15 cellular contexts compared by ENCODE assay signal in genomic region chr4:143405197-143405730, GRCh38.
DNase-seq lines count a peak whose midpoint lies in the region; ATAC-seq, FAIRE-seq and TF ChIP-seq lines count a peak whose summit lies in the region.
"Had no signal": no experiment of that assay in that cellular context is flagged by ENCODE, and none has a peak within 500 bp of the region (broad histone marks: within the 10 kb centered on the region; RNA-seq: fewer than 3 reads in every experiment).

No MANE protein-coding gene starts in this region.

- no peak for FAIRE-seq in HepG2 (lab: Jason Lieb, UNC)
- FAIRE-seq: pancreas had no signal

- intact Hi-C loops in right lobe of liver (cut with DNase I) (no loop called here), HepG2 (cut with micrococcal nuclease; ENCODE audit: unreplicated experiment) (no loop called here), vagina (cut with DNase I) (no loop called here)

- CTCF ChIA-PET in HepG2 (lab: Yijun Ruan, JAX; ENCODE audit: low intra/inter-chr PET ratio, low total read pairs) = no interaction called here

- H3K4me2 ChIP-seq in HepG2 (ENCODE audit: low read depth, low read length) = no peak overlapping the region
- H3K4me2 ChIP-seq: GM23338 had no signal

- DNase-seq in right lobe of liver (no peak), HepG2 (ENCODE audit: low spot score) (no peak), fibroblast of peridontal ligament (ENCODE audit: extremely low read depth) (peak; percentile 25), vagina (ENCODE audit: extremely low spot score in 2 of 2) (no peak), NCI-H2081 treated with DMSO at 0.1 percent for 48 hours (lab: John Stamatoyannopoulos, UW) (no peak), hepatic stellate cell (ENCODE audit: low spot score) (no peak)
- DNase-seq: activated CD4-positive, alpha-beta T cell treated with anti-CD3 and anti-CD28 coated beads for 4 hours; adrenal gland; AML-193; NCI-H1930; pancreas had no signal

- peaks cover 2% of the 10 kb centered on the region for H3K79me2 ChIP-seq in HepG2 (ENCODE audit: insufficient read depth, low read length)

- ATAC-seq in right lobe of liver = peak in 3 of 4 donors; percentile 31 to 53 (median 31)
- ATAC-seq in HepG2 = no peak
- ATAC-seq in HG03521 (IDR thresholded peaks at IDR 0.05; ENCODE audit: unreplicated experiment) = peak; percentile 24
- no peak for ATAC-seq in GM18858 (IDR thresholded peaks at IDR 0.05; ENCODE audit: unreplicated experiment)
- ATAC-seq: GM23338 had no signal

- TF ChIP-seq RAD21 in HepG2 (CRISPR knock-in tag; IDR thresholded peaks at IDR 0.05) = no peak

- no peaks in the 10 kb centered on the region; the same call in 1 of the 2 replicates for H4K20me1 ChIP-seq in HepG2 (ENCODE audit: insufficient read depth, low read length)

- no peak for TF ChIP-seq EP300 in HepG2 (IDR thresholded peaks at IDR 0.05; ENCODE audit: low read depth in 2 of 2, low read length in 2 of 2)
- no peak for TF ChIP-seq EP300 in HepG2 (CRISPR knock-in tag; IDR thresholded peaks at IDR 0.05; ENCODE audit: borderline replicate concordance)

- TF ChIP-seq CTCF in right lobe of liver (IDR thresholded peaks at IDR 0.05) (no peak), HepG2 (CRISPR knock-in tag; IDR thresholded peaks at IDR 0.05) (no peak), vagina (IDR thresholded peaks at IDR 0.05) (no peak)

- in situ Hi-C loops in HepG2 (cut with HindIII; ENCODE audit: extremely low pct_ligation_motif_present, low pct_unique_long_range_greater_than_20kb) = no loop called here

- H3K27me3 ChIP-seq in right lobe of liver (no peaks in the 10 kb centered on the region), HepG2 (ENCODE audit: control insufficient read depth in 1 of 2, insufficient read depth in 2 of 2, low read length in 2 of 2) (no peaks in the 10 kb centered on the region), vagina (no peaks in the 10 kb centered on the region)
- H3K27me3 ChIP-seq: adrenal gland, pancreas had no signal

- H3K4me3 ChIP-seq in right lobe of liver (no peak overlapping the region), HepG2 (replicated peaks in 1 of 3; ENCODE audit: insufficient read depth in 1 of 3, low read depth in 2 of 3, low read length in 3 of 3) (no peak overlapping the region), vagina (no peak overlapping the region)
- H3K4me3 ChIP-seq: adrenal gland, GM23338, pancreas had no signal

- H3K27ac ChIP-seq in right lobe of liver = peak overlapping the region in 1 of 3 donors; percentile 3
- H3K27ac ChIP-seq in HepG2 (ENCODE audit: extremely low read length, insufficient read depth, low read length) = no peak overlapping the region
- H3K27ac ChIP-seq in vagina = peak overlapping the region; percentile 37
- H3K27ac ChIP-seq: adrenal gland, HL-60, pancreas had no signal

- BruUV-seq in HepG2 (replicated peaks; lab: Mats Ljungman, UMichigan) = no TSS peak

- H2AFZ ChIP-seq in HepG2 (ENCODE audit: low read length) = no peak overlapping the region
- H2AFZ ChIP-seq: GM23338 had no signal

- no peaks in the 10 kb centered on the region for H3K36me3 ChIP-seq in right lobe of liver
- no peaks in the 10 kb centered on the region for H3K36me3 ChIP-seq in HepG2 (replicated peaks in 1 of 2; ENCODE audit: control insufficient read depth in 1 of 2, insufficient read depth in 2 of 2, low read length in 2 of 2)
- no peaks in the 10 kb centered on the region for H3K36me3 ChIP-seq in vagina
- H3K36me3 ChIP-seq: adrenal gland, pancreas had no signal

- POLR2A ChIA-PET in HepG2 (lab: Yijun Ruan, JAX) = no interaction called here

- no peak overlapping the region for H3K9ac ChIP-seq in HepG2 (ENCODE audit: insufficient read depth, low read depth, low read length)

- TF ChIP-seq POLR2A in right lobe of liver (IDR thresholded peaks at IDR 0.05) = no peak
- no peak for TF ChIP-seq POLR2A in HepG2 (IDR thresholded peaks at IDR 0.05; ENCODE audit: insufficient read depth in 1 of 2, low read depth in 2 of 2, low read length in 2 of 2)
- no peak for TF ChIP-seq POLR2A in vagina (IDR thresholded peaks at IDR 0.05)

- WGBS in right lobe of liver (ENCODE audit: insufficient coverage, low coverage, low lambda C conversion rate, missing lambda C conversion rate) = 0% methylated on average over 1 of the region's 1 CpG
- WGBS in HepG2 (ENCODE audit: low lambda C conversion rate) = 100% methylated on average over 1 of the region's 1 CpG

- H3K9me3 ChIP-seq in right lobe of liver = no peaks in the 10 kb centered on the region
- H3K9me3 ChIP-seq in HepG2 (ENCODE audit: low read length) = no peaks in the 10 kb centered on the region
- no peaks in the 10 kb centered on the region for H3K9me3 ChIP-seq in vagina
- H3K9me3 ChIP-seq: adrenal gland, pancreas had no signal

- H3K4me1 ChIP-seq in right lobe of liver (peaks cover 0 to 31% (median 11%) of the 10 kb centered on the region in 4 donors), HepG2 (ENCODE audit: insufficient read depth, low read length) (peaks cover 7% of the 10 kb centered on the region; the same call in 1 of the 2 replicates), vagina (peaks cover 65% of the 10 kb centered on the region)

TF ChIP-seq in HepG2, 621 proteins besides CTCF, POLR2A, EP300 and RAD21:
- no peak for TF ChIP-seq SIX4 (CRISPR knock-in tag; IDR thresholded peaks at IDR 0.05)
- TF ChIP-seq RBFOX2 (IDR thresholded peaks at IDR 0.05; ENCODE audit: low read depth, low read length) = no peak
- no peak for TF ChIP-seq NONO (IDR thresholded peaks at IDR 0.05)
- TF ChIP-seq NONO (CRISPR knock-in tag; conservative IDR thresholded peaks at IDR 0.05) = no peak
- TF ChIP-seq MAFF (IDR thresholded peaks at IDR 0.05; ENCODE audit: low read depth, low read length) = no peak
- no peak for TF ChIP-seq MXD3 (CRISPR knock-in tag; IDR thresholded peaks at IDR 0.05)
- no peak for TF ChIP-seq AKAP8 (CRISPR knock-in tag; IDR thresholded peaks at IDR 0.05)
- TF ChIP-seq HNF4G (IDR thresholded peaks at IDR 0.05; ENCODE audit: borderline replicate concordance, low read depth, low read length) = no peak
- TF ChIP-seq HNF4G (CRISPR knock-in tag; IDR thresholded peaks at IDR 0.05; ENCODE audit: borderline replicate concordance, low read depth) = no peak
- TF ChIP-seq MIER2 (CRISPR knock-in tag; IDR thresholded peaks at IDR 0.05) = no peak
- TF ChIP-seq ZSCAN25 (CRISPR knock-in tag; IDR thresholded peaks at IDR 0.05) = no peak
- no peak for TF ChIP-seq RBM39 (IDR thresholded peaks at IDR 0.05; ENCODE audit: low read depth, low read length, poor library complexity, severe bottlenecking)
- TF ChIP-seq HMG20A (CRISPR knock-in tag; IDR thresholded peaks at IDR 0.05; ENCODE audit: borderline replicate concordance) = no peak

Comparison
In these comparisons a context has a peak if more than half of its experiments do, and no peak if none do; other contexts are left out.
1. ATAC-seq: peak in right lobe of liver (3 of 4) and HG03521 (single experiment); none in HepG2 (single experiment) and GM18858 (single experiment).